35 cellular contexts compared by ENCODE assay signal in genomic region chr7:134195252-134195651, GRCh38.
"Had no signal": no experiment of that assay in that cellular context is flagged by ENCODE, and none has a peak within 500 bp of the region (broad histone marks: within the 10 kb centered on the region; RNA-seq: fewer than 3 reads in every experiment).

No MANE protein-coding gene starts in this region.

- H3K4me3 ChIP-seq: MG63 had no signal

- H3K27me3 ChIP-seq: MG63 had no signal

- H3K9me3 ChIP-seq: MG63 had no signal

- DNase-seq: Karpas-422, Kasumi-1, MG63, MM.1S, MV-4-11, NCI-H1048, NCI-H1092, NCI-H1092 treated with DMSO at 0.1 percent for 48 hours, NCI-H1105, NCI-H1105 treated with DMSO at 0.1 percent for 48 hours, NCI-H1417, NCI-H1417 treated with DMSO at 0.1 percent for 48 hours, NCI-H1436, NCI-H1436 treated with DMSO at 0.1 percent for 48 hours, NCI-H146, NCI-H1694 treated with DMSO at 0.1 percent for 48 hours, NCI-H187, NCI-H187 treated with DMSO at 0.1 percent for 48 hours, NCI-H1930, NCI-H2029, NCI-H2029 treated with DMSO at 0.1 percent for 48 hours, NCI-H2081, NCI-H2081 treated with DMSO at 0.1 percent for 48 hours, NCI-H2107, NCI-H2171, NCI-H2171 treated with DMSO at 0.1 percent for 48 hours, NCI-H2227 treated with DMSO at 0.1 percent for 48 hours, NCI-H226, NCI-H345, NCI-H446, NCI-H446 treated with DMSO at 0.1 percent for 48 hours, NCI-H510A, NCI-H510A treated with DMSO at 0.1 percent for 48 hours, NCI-H524, NCI-H524 treated with DMSO at 0.1 percent for 48 hours had no signal

- H3K36me3 ChIP-seq: MG63 had no signal
